13 cellular contexts compared by ENCODE assay signal in genomic region chr16:83599789-83600462, GRCh38.
"Had no signal": no experiment of that assay in that cellular context is flagged by ENCODE, and none has a peak within 500 bp of the region (broad histone marks: within the 10 kb centered on the region; RNA-seq: fewer than 3 reads in every experiment).

No MANE protein-coding gene starts in this region.

- ATAC-seq: activated CD8-positive, alpha-beta memory T cell treated with anti-CD3 and anti-CD28 coated beads, Interleukin-2, amount 10 ng/mL, durations not matched to agents 7 days and 5 days; gastroesophageal sphincter; naive thymus-derived CD4-positive, alpha-beta T cell; T-cell had no signal

- H3K36me3 ChIP-seq: gastroesophageal sphincter, suprapubic skin had no signal

- H3K9me3 ChIP-seq: gastroesophageal sphincter, suprapubic skin had no signal

- DNase-seq: activated CD4-positive, alpha-beta memory T cell treated with anti-CD3 and anti-CD28 coated beads for 36 hours; activated CD4-positive, CD25-positive, alpha-beta regulatory T cell treated with anti-CD3 and anti-CD28 coated beads, Interleukin-2, amount 50 U/mL, for 72 hours; activated CD8-positive, alpha-beta memory T cell treated with anti-CD3 and anti-CD28 coated beads, Interleukin-2, amount 10 ng/mL, durations not matched to agents 7 days and 5 days; activated naive CD4-positive, alpha-beta T cell treated with anti-CD3 and anti-CD28 coated beads, Interleukin-2, amount 50 U/mL, for 16 hours; activated T-cell treated with anti-CD3 and anti-CD28 coated beads, Interleukin-2, amount 50 U/mL, for 1 hour; endodermal cell; naive thymus-derived CD4-positive, alpha-beta T cell; T-cell; T-helper 9 cell had no signal

- H3K27ac ChIP-seq: gastroesophageal sphincter, suprapubic skin had no signal

- H3K4me3 Mint-ChIP-seq: activated CD4-positive, alpha-beta memory T cell treated with anti-CD3 and anti-CD28 coated beads for 36 hours; activated CD8-positive, alpha-beta memory T cell treated with anti-CD3 and anti-CD28 coated beads, Interleukin-2, amount 10 ng/mL, durations not matched to agents 7 days and 5 days; endodermal cell; naive thymus-derived CD4-positive, alpha-beta T cell; stimulated activated naive CD8-positive, alpha-beta T cell treated with anti-CD3 and anti-CD28 coated beads, Interleukin-15, Interleukin-2, amounts not matched to agents 100 ng/mL and 50 ng/mL, for 24 hours; T-cell had no signal

- H3K36me3 Mint-ChIP-seq: activated CD4-positive, alpha-beta memory T cell treated with anti-CD3 and anti-CD28 coated beads for 36 hours; activated CD8-positive, alpha-beta memory T cell treated with anti-CD3 and anti-CD28 coated beads, Interleukin-2, amount 10 ng/mL, durations not matched to agents 7 days and 5 days; naive thymus-derived CD4-positive, alpha-beta T cell; T-cell had no signal

- H3K4me3 ChIP-seq: gastroesophageal sphincter, smooth muscle cell, suprapubic skin had no signal

- H3K27me3 Mint-ChIP-seq: activated CD8-positive, alpha-beta memory T cell treated with anti-CD3 and anti-CD28 coated beads, Interleukin-2, amount 10 ng/mL, durations not matched to agents 7 days and 5 days; stimulated activated naive CD8-positive, alpha-beta T cell treated with anti-CD3 and anti-CD28 coated beads, Interleukin-15, Interleukin-2, amounts not matched to agents 100 ng/mL and 50 ng/mL, for 24 hours had no signal

- H3K4me1 Mint-ChIP-seq: activated CD8-positive, alpha-beta memory T cell treated with anti-CD3 and anti-CD28 coated beads, Interleukin-2, amount 10 ng/mL, durations not matched to agents 7 days and 5 days; naive thymus-derived CD4-positive, alpha-beta T cell; T-cell had no signal

- H3K27ac Mint-ChIP-seq: activated CD4-positive, alpha-beta memory T cell treated with anti-CD3 and anti-CD28 coated beads for 36 hours; activated CD8-positive, alpha-beta memory T cell treated with anti-CD3 and anti-CD28 coated beads, Interleukin-2, amount 10 ng/mL, durations not matched to agents 7 days and 5 days; endodermal cell; naive thymus-derived CD4-positive, alpha-beta T cell; stimulated activated naive CD8-positive, alpha-beta T cell treated with anti-CD3 and anti-CD28 coated beads, Interleukin-15, Interleukin-2, amounts not matched to agents 100 ng/mL and 50 ng/mL, for 24 hours; T-cell had no signal

- H3K4me1 ChIP-seq: gastroesophageal sphincter, suprapubic skin had no signal

- H3K27me3 ChIP-seq: gastroesophageal sphincter, suprapubic skin had no signal

- H3K9me3 Mint-ChIP-seq: activated CD4-positive, alpha-beta memory T cell treated with anti-CD3 and anti-CD28 coated beads for 36 hours; endodermal cell; stimulated activated naive CD8-positive, alpha-beta T cell treated with anti-CD3 and anti-CD28 coated beads, Interleukin-15, Interleukin-2, amounts not matched to agents 100 ng/mL and 50 ng/mL, for 24 hours; T-cell had no signal
